ENCODE assay signal across 9 cellular contexts in genomic region chrX:100895365-100896075, GRCh38. TPM values are rescaled to one million over a fixed set of nuclear protein-coding genes. Genes with fewer than 3 reads are reported as not detected.
A peak's percentile ranks its signal among the peaks of the same experiment; 100 is the strongest.
DNase-seq lines count a peak whose midpoint lies in the region; ATAC-seq and TF ChIP-seq lines count a peak whose summit lies in the region.
"Had no signal": no experiment of that assay in that cellular context is flagged by ENCODE, and none has a peak within 500 bp of the region (broad histone marks: within the 10 kb centered on the region; RNA-seq: fewer than 3 reads in every experiment).

No MANE protein-coding gene starts in this region.

- no peak overlapping the region for H3K27ac ChIP-seq in prostate gland

- H3K9me3 Mint-ChIP-seq in activated naive CD8-positive, alpha-beta T cell treated with anti-CD3 and anti-CD28 coated beads for 36 hours: no peaks in the 10 kb centered on the region
- H3K9me3 Mint-ChIP-seq: CD8-positive, alpha-beta memory T cell had no signal

- H3K4me3 ChIP-seq in prostate gland: no peak overlapping the region

- TF ChIP-seq POLR2A in prostate gland (IDR thresholded peaks at IDR 0.05): no peak

- TF ChIP-seq CTCF in prostate gland (IDR thresholded peaks at IDR 0.05): peak in 2 of 4 experiments; percentile 26 to 34

- H3K4me3 Mint-ChIP-seq in activated naive CD8-positive, alpha-beta T cell treated with anti-CD3 and anti-CD28 coated beads for 36 hours: no peak overlapping the region
- H3K4me3 Mint-ChIP-seq: CD8-positive, alpha-beta memory T cell had no signal

- intact Hi-C loops in prostate gland (cut with DNase I): loop anchor here (10.0 kb wide), 1 partner anchor 309 kb away; no protein-coding TSS in a partner anchor

- no peaks in the 10 kb centered on the region for H3K27me3 Mint-ChIP-seq in activated naive CD8-positive, alpha-beta T cell treated with anti-CD3 and anti-CD28 coated beads for 36 hours

- H3K27ac Mint-ChIP-seq in activated naive CD8-positive, alpha-beta T cell treated with anti-CD3 and anti-CD28 coated beads for 36 hours: no peak overlapping the region

- H3K36me3 ChIP-seq in prostate gland: no peaks in the 10 kb centered on the region

- H3K4me1 Mint-ChIP-seq in activated naive CD8-positive, alpha-beta T cell treated with anti-CD3 and anti-CD28 coated beads for 36 hours: no peaks in the 10 kb centered on the region
- H3K4me1 Mint-ChIP-seq: CD8-positive, alpha-beta memory T cell had no signal

- H3K36me3 Mint-ChIP-seq in activated naive CD8-positive, alpha-beta T cell treated with anti-CD3 and anti-CD28 coated beads for 36 hours: no peaks in the 10 kb centered on the region
- H3K36me3 Mint-ChIP-seq: CD8-positive, alpha-beta memory T cell had no signal

- no peaks in the 10 kb centered on the region for H3K27me3 ChIP-seq in prostate gland (replicated peaks; ENCODE audit: insufficient read depth)

- no peaks in the 10 kb centered on the region for H3K9me3 ChIP-seq in prostate gland

- H3K4me1 ChIP-seq in prostate gland (replicated peaks): no peaks in the 10 kb centered on the region

- WGBS in prostate gland: 34% methylated on average over 5 of the region's 5 CpGs

- DNase-seq in NCI-H2081 (lab: John Stamatoyannopoulos, UW) (peak; percentile 28 to 53), NCI-H2081 treated with DMSO at 0.1 percent for 48 hours (lab: John Stamatoyannopoulos, UW) (no peak), NCI-H1105 (lab: John Stamatoyannopoulos, UW) (peak; percentile 12), left lobe of liver (ENCODE audit: low spot score) (no peak), prostate gland (ENCODE audit: low spot score) (no peak)
- peak; percentile 3 for DNase-seq in activated naive CD8-positive, alpha-beta T cell treated with anti-CD3 and anti-CD28 coated beads for 36 hours

- ATAC-seq in GM21390 (IDR thresholded peaks at IDR 0.05; ENCODE audit: unreplicated experiment) (peak; percentile 63), left lobe of liver (peak; percentile 60), GM19467 (IDR thresholded peaks at IDR 0.05; ENCODE audit: unreplicated experiment) (no peak)

RNA-seq across cellular contexts. Expression of gene NOX1, which starts 21.4 kb away (rescaled TPM):
- total RNA-seq in activated naive CD8-positive, alpha-beta T cell treated with anti-CD3 and anti-CD28 coated beads for 36 hours: not detected
- total RNA-seq in left lobe of liver (not detected), prostate gland (under 1 TPM; 0.14 to 0.62 TPM)
- total RNA-seq: CD8-positive, alpha-beta memory T cell had no signal

RNA-seq across cellular contexts. Expression of gene XKRX, which starts 33.2 kb away (rescaled TPM):
- under 1 TPM; 0.41 to 0.60 TPM for total RNA-seq in activated naive CD8-positive, alpha-beta T cell treated with anti-CD3 and anti-CD28 coated beads for 36 hours
- total RNA-seq in left lobe of liver (0.05 TPM), prostate gland (under 1 TPM; 0.36 to 0.85 TPM)
- total RNA-seq: CD8-positive, alpha-beta memory T cell had no signal

Comparison
In these comparisons a context has a peak if more than half of its experiments do, and no peak if none do; other contexts are left out.
1. DNase-seq: peak in NCI-H2081 (2 of 2), NCI-H1105 (single experiment) and activated naive CD8-positive, alpha-beta T cell treated with anti-CD3 and anti-CD28 coated beads for 36 hours (single experiment); none in NCI-H2081 treated with DMSO at 0.1 percent for 48 hours (single experiment), left lobe of liver (single experiment) and prostate gland (single experiment).